ENCODE assay signal across 8 cellular contexts in genomic region chr9:19379283-19379682, GRCh38. TPM values are rescaled to one million over a fixed set of nuclear protein-coding genes. Genes with fewer than 3 reads are reported as not detected.
DNase-seq lines count a peak whose midpoint lies in the region; ATAC-seq and TF ChIP-seq lines count a peak whose summit lies in the region.

No MANE protein-coding gene starts in this region.

- no peak overlapping the region for H2BK5ac ChIP-seq in trophoblast cell (ENCODE audit: low read depth, low read length, poor library complexity)

- H2BK12ac ChIP-seq in trophoblast cell (ENCODE audit: low read length): no peak overlapping the region

- H3K14ac ChIP-seq in trophoblast cell (ENCODE audit: low read length): peak overlapping the region; percentile 68

- H3K27ac ChIP-seq in SJSA1 (peak overlapping the region; percentile 83), esophagus (ENCODE audit: low read depth in 2 of 2, low read length in 1 of 2) (peak overlapping the region; percentile 88 to 99), trophoblast cell (ENCODE audit: low read depth, low read length) (peak overlapping the region; percentile 84)

- H3K79me1 ChIP-seq in trophoblast cell (ENCODE audit: low read length): peaks cover 9% of the 10 kb centered on the region

- DNase-seq in GM12864 (ENCODE audit: low read depth) (no peak), SJSA1 (ENCODE audit: low read depth in 1 of 2, low spot score in 2 of 2) (no peak), trophoblast cell (peak in 1 of 2 donors; percentile 42), NCI-H446 treated with DMSO at 0.1 percent for 48 hours (lab: John Stamatoyannopoulos, UW) (no peak), NOMO-1 treated with DMSO at 0.1 percent for 48 hours (lab: John Stamatoyannopoulos, UW; ENCODE audit: unreplicated experiment) (no peak), NCI-H446 (lab: John Stamatoyannopoulos, UW) (no peak)

- H2AK5ac ChIP-seq in trophoblast cell (ENCODE audit: low read length): no peak overlapping the region

- H3K4me2 ChIP-seq in trophoblast cell (ENCODE audit: low read length): peak overlapping the region; percentile 71

- H4K12ac ChIP-seq in trophoblast cell (ENCODE audit: low read depth, low read length): no peak overlapping the region

- H3K9me3 ChIP-seq in SJSA1 (replicated peaks): no peaks in the 10 kb centered on the region
- H3K9me3 ChIP-seq in esophagus (ENCODE audit: control insufficient read depth in 2 of 2, insufficient read depth in 1 of 2, low read depth in 1 of 2, low read length in 1 of 2): no peaks in the 10 kb centered on the region
- no peaks in the 10 kb centered on the region for H3K9me3 ChIP-seq in trophoblast cell (ENCODE audit: insufficient read depth, low read depth, low read length)

- no peak overlapping the region for H3K23ac ChIP-seq in trophoblast cell (ENCODE audit: low read length)

- ATAC-seq in HG03432 (IDR thresholded peaks at IDR 0.05; ENCODE audit: unreplicated experiment): no peak

- H3K4me3 ChIP-seq in GM12864 (ENCODE audit: low read depth, low read length) (peak overlapping the region; percentile 92), SJSA1 (peak overlapping the region; percentile 81), esophagus (ENCODE audit: low read depth in 1 of 2, low read length in 2 of 2) (peak overlapping the region; percentile 75 to 90), trophoblast cell (ENCODE audit: low read depth, low read length) (peak overlapping the region; percentile 94)

- H2BK120ac ChIP-seq in trophoblast cell (ENCODE audit: insufficient read depth, low read length, poor library complexity): peak overlapping the region; percentile 27

- WGBS in esophagus, 2 donors: 2 to 5% methylated on average over 12 of the region's 12 CpGs
- no CpG with 5 or more reads among the region's 12 CpGs for WGBS in trophoblast cell (ENCODE audit: extremely low coverage, insufficient coverage, insufficient read length)

- H3K79me2 ChIP-seq in trophoblast cell (ENCODE audit: control insufficient read depth, insufficient read depth, low read length, poor library complexity): peaks cover 9% of the 10 kb centered on the region

- H3K9ac ChIP-seq in trophoblast cell (ENCODE audit: low read length): peak overlapping the region; percentile 98

- H3K4ac ChIP-seq in trophoblast cell (ENCODE audit: low read depth, low read length): peak overlapping the region; percentile 95

- H4K8ac ChIP-seq in trophoblast cell (ENCODE audit: low read depth, low read length): no peak overlapping the region

- H3K4me1 ChIP-seq in SJSA1 (replicated peaks) (peaks cover 14% of the 10 kb centered on the region), esophagus (ENCODE audit: control insufficient read depth in 2 of 2, insufficient read depth in 2 of 2, low read length in 1 of 2) (no peaks in the 10 kb centered on the region), trophoblast cell (ENCODE audit: control insufficient read depth in 1 of 2, insufficient read depth in 2 of 2, low read length in 2 of 2) (peaks cover 0 to 2% of the 10 kb centered on the region in 2 experiments)

- no peak for TF ChIP-seq CTCF in GM12864 (IDR thresholded peaks at IDR 0.05; ENCODE audit: low read depth, low read length, missing control alignments)

- H3K27me3 ChIP-seq in SJSA1 (replicated peaks): no peaks in the 10 kb centered on the region
- no peaks in the 10 kb centered on the region for H3K27me3 ChIP-seq in esophagus (ENCODE audit: control insufficient read depth in 1 of 2, insufficient read depth in 2 of 2, low read length in 2 of 2)
- H3K27me3 ChIP-seq in trophoblast cell (ENCODE audit: insufficient read depth, low read length): no peaks in the 10 kb centered on the region

- peaks cover 59% of the 10 kb centered on the region for H3K36me3 ChIP-seq in SJSA1
- peaks cover 7 to 14% of the 10 kb centered on the region in 2 donors for H3K36me3 ChIP-seq in esophagus (ENCODE audit: control insufficient read depth in 2 of 2, insufficient read depth in 2 of 2, low read length in 1 of 2)
- H3K36me3 ChIP-seq in trophoblast cell (ENCODE audit: control insufficient read depth in 1 of 2, insufficient read depth in 2 of 2, low read length in 2 of 2): peaks cover 14 to 29% of the 10 kb centered on the region in 2 experiments

- H3K18ac ChIP-seq in trophoblast cell (ENCODE audit: low read length): no peak overlapping the region

- H2AFZ ChIP-seq in trophoblast cell (ENCODE audit: insufficient read depth, low read length, poor library complexity): no peak overlapping the region

- H4K91ac ChIP-seq in trophoblast cell (ENCODE audit: low read depth, low read length): no peak overlapping the region

RNA-seq across cellular contexts. Expression of gene RPS6, which starts 0.8 kb away (rescaled TPM):
- total RNA-seq in SJSA1 (2014; rRNA removed; shearing (Covaris generic)): 700 and 1,521 TPM in 2 replicates
- 1,000 to 10,000 TPM; 3,196 to 4,496 TPM for polyA plus RNA-seq in esophagus
- 1,694 and 1,740 TPM in 2 replicates for polyA plus RNA-seq in trophoblast cell (2013)

RNA-seq across cellular contexts. Expression of gene ACER2, which starts 29.5 kb away (rescaled TPM):
- total RNA-seq in SJSA1 (2014; rRNA removed; shearing (Covaris generic)): 0.75 and 0.82 TPM in 2 replicates
- under 1 TPM; 0.39 to 0.73 TPM for polyA plus RNA-seq in esophagus
- polyA plus RNA-seq in trophoblast cell (2013): 14.6 and 15.6 TPM in 2 replicates
